Comparison of ENCODE assay signal across 13 cellular contexts in genomic region chr1:62286778-62287224, GRCh38. TPM values are rescaled to one million over a fixed set of nuclear protein-coding genes. Genes with fewer than 3 reads are reported as not detected.
A peak's percentile ranks its signal among the peaks of the same experiment; 100 is the strongest.
DNase-seq lines count a peak whose midpoint lies in the region; FAIRE-seq and TF ChIP-seq lines count a peak whose summit lies in the region.
"Had no signal": no experiment of that assay in that cellular context is flagged by ENCODE, and none has a peak within 500 bp of the region (broad histone marks: within the 10 kb centered on the region; RNA-seq: fewer than 3 reads in every experiment).

No MANE protein-coding gene starts in this region.

- peaks cover 0 to 69% (median 20%) of the 10 kb centered on the region in 4 donors for H3K4me1 ChIP-seq in tibial nerve

- no peak for TF ChIP-seq POLR2A in tibial nerve (IDR thresholded peaks at IDR 0.05)

- no peak for TF ChIP-seq CTCF in WERI-Rb-1 (IDR thresholded peaks at IDR 0.05; ENCODE audit: low read depth, low read length)
- TF ChIP-seq CTCF in tibial nerve (IDR thresholded peaks at IDR 0.05): no peak

- no peaks in the 10 kb centered on the region for H3K9me3 ChIP-seq in WERI-Rb-1 (ENCODE audit: severe bottlenecking)
- no peaks in the 10 kb centered on the region for H3K9me3 ChIP-seq in iPS-18c (ENCODE audit: control insufficient read depth, insufficient read depth, low read length)
- no peaks in the 10 kb centered on the region for H3K9me3 ChIP-seq in tibial nerve

- DNase-seq in NCI-H510A treated with DMSO at 0.1 percent for 48 hours (lab: John Stamatoyannopoulos, UW) (peak; percentile 32), NCI-H510A (lab: John Stamatoyannopoulos, UW) (no peak), WERI-Rb-1 (peak; percentile 24), tibial nerve (ENCODE audit: low spot score in 2 of 2) (no peak), RCC 7860 (ENCODE audit: low spot score) (no peak), NCI-H187 (lab: John Stamatoyannopoulos, UW) (no peak)
- DNase-seq in activated T-cell treated with anti-CD3 and anti-CD28 coated beads, Interleukin-2, amount 50 U/mL, for 1 hour: no peak
- DNase-seq: activated T-cell treated with anti-CD3 and anti-CD28 coated beads, Interleukin-2, amount 50 U/mL, for 4 hours; NCI-H1694 treated with DMSO at 0.1 percent for 48 hours; stimulated activated naive B cell treated with anti-CD40 and anti-IgM and Interleukin-4, amounts not matched to agents 10 μg/mL and 1 μg/mL and 100 μg/mL, for 72 hours had no signal

- no peak for TF ChIP-seq EP300 in tibial nerve (IDR thresholded peaks at IDR 0.05)

- H3K27me3 ChIP-seq in WERI-Rb-1 (ENCODE audit: insufficient read depth, low read depth, severe bottlenecking) (no peaks in the 10 kb centered on the region), tibial nerve (no peaks in the 10 kb centered on the region)

- H3K4me3 ChIP-seq in WERI-Rb-1 (ENCODE audit: low read depth, low read length): peak overlapping the region; percentile 40
- H3K4me3 ChIP-seq in iPS-18c (ENCODE audit: insufficient read depth, low read depth, low read length): peak overlapping the region; percentile 22; the same call in 1 of the 2 replicates
- peak overlapping the region in 1 of 4 donors; percentile 0 for H3K4me3 ChIP-seq in tibial nerve
- H3K4me3 ChIP-seq: GM12878 had no signal

- H3K27ac ChIP-seq in WERI-Rb-1: peak overlapping the region; percentile 22; the same call in 1 of the 2 replicates
- H3K27ac ChIP-seq in tibial nerve: peak overlapping the region in 3 of 4 donors; percentile 30 to 66 (median 45)

- no peaks in the 10 kb centered on the region for H3K36me3 ChIP-seq in WERI-Rb-1
- H3K36me3 ChIP-seq in tibial nerve: no peaks in the 10 kb centered on the region

- no peak for FAIRE-seq in RCC 7860 (lab: Jason Lieb, UNC)
- FAIRE-seq: GM12878 had no signal

- WGBS in tibial nerve, 2 donors: 30 to 33% methylated on average over 9 of the region's 9 CpGs

RNA-seq across cellular contexts. Expression of gene KANK4, which starts 32.4 kb away (rescaled TPM):
- total RNA-seq in tibial nerve: 10 to 100 TPM; 28.5 to 48.2 (median 45.7) TPM
- total RNA-seq: activated T-cell treated with anti-CD3 and anti-CD28 coated beads, Interleukin-2, amount 50 U/mL, for 4 hours; GM12878; T-helper 2 cell treated with Interferon-gamma antibody and Interleukin-4, amounts not matched to agents 100 ng/mL and 5 ng/mL, for 36 hours had no signal

Comparison
In these comparisons a context has a peak if more than half of its experiments do, and no peak if none do; other contexts are left out.
1. DNase-seq: peak in NCI-H510A treated with DMSO at 0.1 percent for 48 hours (single experiment) and WERI-Rb-1 (single experiment); none in NCI-H510A (single experiment), tibial nerve (0 of 2), RCC 7860 (single experiment), activated T-cell treated with anti-CD3 and anti-CD28 coated beads, Interleukin-2, amount 50 U/mL, for 1 hour (single experiment) and NCI-H187 (0 of 2).